ENCODE assay signal across 13 cellular contexts in the genomic region with DNA sequence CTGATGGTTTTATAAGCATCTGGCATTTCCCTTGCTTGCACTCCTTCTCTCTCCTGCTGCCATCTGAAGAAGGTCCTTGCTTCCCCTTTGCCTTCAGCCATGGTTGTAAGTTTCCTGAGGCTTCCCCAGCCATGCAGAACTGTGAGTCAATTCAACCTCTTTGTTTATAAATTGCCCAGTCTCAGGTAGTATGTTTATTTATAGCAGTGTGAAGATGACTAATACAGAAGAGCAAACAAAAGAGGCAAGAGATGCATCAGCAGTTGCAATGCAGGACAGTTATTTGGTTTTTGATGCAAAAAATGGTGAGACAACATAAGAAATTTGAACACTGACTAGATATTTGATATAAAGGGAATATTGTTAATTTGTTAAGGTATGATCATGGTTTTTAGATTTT. TPM values are rescaled to one million over a fixed set of nuclear protein-coding genes. Genes with fewer than 3 reads are reported as not detected.
DNase-seq lines count a peak whose midpoint lies in the region; ATAC-seq and TF ChIP-seq lines count a peak whose summit lies in the region.
"Had no signal": no experiment of that assay in that cellular context is flagged by ENCODE, and none has a peak within 500 bp of the region (broad histone marks: within the 10 kb centered on the region; RNA-seq: fewer than 3 reads in every experiment).

No MANE protein-coding gene starts in this region.

- H3K9me3 ChIP-seq in Panc1 (ENCODE audit: control insufficient read depth, insufficient read depth, low read depth, low read length): no peaks in the 10 kb centered on the region
- H3K9me3 ChIP-seq in trophoblast cell (ENCODE audit: insufficient read depth, low read depth, low read length): no peaks in the 10 kb centered on the region

- no peak overlapping the region for H3K4me2 ChIP-seq in trophoblast cell (ENCODE audit: low read length)

- no peaks in the 10 kb centered on the region for H3K27me3 ChIP-seq in Panc1 (ENCODE audit: control insufficient read depth, insufficient read depth, low read length)
- no peaks in the 10 kb centered on the region for H3K27me3 ChIP-seq in trophoblast cell (ENCODE audit: insufficient read depth, low read length)

- H3K4me1 ChIP-seq in Panc1 (ENCODE audit: control insufficient read depth, insufficient read depth, low read length): peaks cover 29% of the 10 kb centered on the region
- H3K4me1 ChIP-seq in trophoblast cell (ENCODE audit: control insufficient read depth in 1 of 2, insufficient read depth in 2 of 2, low read length in 2 of 2): peaks cover 3 to 5% of the 10 kb centered on the region in 2 experiments

- H3K27ac ChIP-seq in Panc1 (ENCODE audit: low read length) (peak overlapping the region; percentile 75), trophoblast cell (ENCODE audit: low read depth, low read length) (no peak overlapping the region)

- no peak overlapping the region for H3K9ac ChIP-seq in trophoblast cell (ENCODE audit: low read length)

- H3K14ac ChIP-seq in trophoblast cell (ENCODE audit: low read length): no peak overlapping the region

- no peak overlapping the region for H2BK5ac ChIP-seq in trophoblast cell (ENCODE audit: low read depth, low read length, poor library complexity)

- no peak for TF ChIP-seq CTCF in Panc1 (IDR thresholded peaks at IDR 0.05)

- no peak overlapping the region for H3K18ac ChIP-seq in trophoblast cell (ENCODE audit: low read length)

- ATAC-seq in GM18909 (IDR thresholded peaks at IDR 0.05; ENCODE audit: poor library complexity, unreplicated experiment) (peak; percentile 74), HG03097 (IDR thresholded peaks at IDR 0.05; ENCODE audit: low FRiP score, unreplicated experiment) (peak; percentile 61), Panc1 (peak; percentile 86)
- ATAC-seq: left ventricle myocardium superior had no signal

- H4K8ac ChIP-seq in trophoblast cell (ENCODE audit: low read depth, low read length): no peak overlapping the region

- H2AK5ac ChIP-seq in trophoblast cell (ENCODE audit: low read length): no peak overlapping the region

- no peak overlapping the region for H2AFZ ChIP-seq in trophoblast cell (ENCODE audit: insufficient read depth, low read length, poor library complexity)

- CTCF ChIA-PET in Panc1 (lab: Charles Lee): no interaction called here

- in situ Hi-C loops in Panc1 (cut with HindIII; ENCODE audit: low pct_unique_long_range_greater_than_20kb, low sequenced_read_pairs): no loop called here

- H4K91ac ChIP-seq in trophoblast cell (ENCODE audit: low read depth, low read length): no peak overlapping the region

- BruUV-seq in Panc1 (replicated peaks; lab: Mats Ljungman, UMichigan): no TSS peak

- H2BK12ac ChIP-seq in trophoblast cell (ENCODE audit: low read length): no peak overlapping the region

- H3K4ac ChIP-seq in trophoblast cell (ENCODE audit: low read depth, low read length): no peak overlapping the region

- no peak overlapping the region for H2BK120ac ChIP-seq in trophoblast cell (ENCODE audit: insufficient read depth, low read length, poor library complexity)

- no peak overlapping the region for H3K23ac ChIP-seq in trophoblast cell (ENCODE audit: low read length)

- H3K36me3 ChIP-seq in Panc1 (ENCODE audit: control insufficient read depth, insufficient read depth, low read length): no peaks in the 10 kb centered on the region
- no peaks in the 10 kb centered on the region for H3K36me3 ChIP-seq in trophoblast cell (ENCODE audit: control insufficient read depth in 1 of 2, insufficient read depth in 2 of 2, low read length in 2 of 2)

- POLR2A ChIA-PET in Panc1 (lab: Charles Lee): no interaction called here

- no peak overlapping the region for H4K12ac ChIP-seq in trophoblast cell (ENCODE audit: low read depth, low read length)

- DNase-seq in COLO668 (lab: John Stamatoyannopoulos, UW; ENCODE audit: unreplicated experiment) (peak; percentile 8), Panc1 (ENCODE audit: low read depth, low spot score) (peak; percentile 56), RKO (ENCODE audit: low spot score) (no peak), COLO829 (ENCODE audit: low spot score) (no peak), GOT3 (lab: John Stamatoyannopoulos, UW) (no peak), trophoblast cell (no peak)
- DNase-seq: left ventricle myocardium superior; NK-92 treated with Interleukin-12 subunit alpha and Interleukin-12 subunit beta, amount 100 ng/mL, for 24 hours; nucleus accumbens; stimulated activated naive CD4-positive, alpha-beta T cell had no signal

- H3K79me1 ChIP-seq in trophoblast cell (ENCODE audit: low read length): no peaks in the 10 kb centered on the region

- H3K4me3 ChIP-seq in Panc1 (ENCODE audit: low read depth in 2 of 2, low read length in 2 of 2) (no peak overlapping the region), trophoblast cell (ENCODE audit: low read depth, low read length) (no peak overlapping the region)

- intact Hi-C loops in Panc1 (cut with micrococcal nuclease; ENCODE audit: unreplicated experiment): no loop called here

- H3K79me2 ChIP-seq in trophoblast cell (ENCODE audit: control insufficient read depth, insufficient read depth, low read length, poor library complexity): no peaks in the 10 kb centered on the region

RNA-seq across cellular contexts. Expression of a gene that starts 16.8 kb away (rescaled TPM):
- total RNA-seq in Panc1 (2021; ENCODE audit: unreplicated experiment): 0.10 TPM
- 0.17 TPM for polyA plus RNA-seq in Panc1 (2012; ENCODE audit: insufficient read length)
- 3.7 and 4.1 TPM in 2 replicates for polyA plus RNA-seq in trophoblast cell (2013)
- total RNA-seq: activated CD8-positive, alpha-beta memory T cell treated with anti-CD3 and anti-CD28 coated beads for 36 hours had no signal

RNA-seq across cellular contexts. Expression of a gene that starts 45.0 kb away (rescaled TPM):
- total RNA-seq in Panc1 (2021; ENCODE audit: unreplicated experiment): 23.7 TPM
- polyA plus RNA-seq in Panc1 (2012; ENCODE audit: insufficient read length): 19.8 TPM
- 22.6 TPM in 2 replicates for polyA plus RNA-seq in trophoblast cell (2013)

Comparison
In these comparisons a context has a peak if more than half of its experiments do, and no peak if none do; other contexts are left out.
1. DNase-seq: peak in COLO668 (single experiment) and Panc1 (single experiment); none in RKO (single experiment), COLO829 (single experiment), GOT3 (single experiment) and trophoblast cell (0 of 2).
2. Peak in every context shown above with its lines, with median percentiles within 50 percentile points of each other: ATAC-seq.